1 cellular context compared by ENCODE assay signal in the genomic region with DNA sequence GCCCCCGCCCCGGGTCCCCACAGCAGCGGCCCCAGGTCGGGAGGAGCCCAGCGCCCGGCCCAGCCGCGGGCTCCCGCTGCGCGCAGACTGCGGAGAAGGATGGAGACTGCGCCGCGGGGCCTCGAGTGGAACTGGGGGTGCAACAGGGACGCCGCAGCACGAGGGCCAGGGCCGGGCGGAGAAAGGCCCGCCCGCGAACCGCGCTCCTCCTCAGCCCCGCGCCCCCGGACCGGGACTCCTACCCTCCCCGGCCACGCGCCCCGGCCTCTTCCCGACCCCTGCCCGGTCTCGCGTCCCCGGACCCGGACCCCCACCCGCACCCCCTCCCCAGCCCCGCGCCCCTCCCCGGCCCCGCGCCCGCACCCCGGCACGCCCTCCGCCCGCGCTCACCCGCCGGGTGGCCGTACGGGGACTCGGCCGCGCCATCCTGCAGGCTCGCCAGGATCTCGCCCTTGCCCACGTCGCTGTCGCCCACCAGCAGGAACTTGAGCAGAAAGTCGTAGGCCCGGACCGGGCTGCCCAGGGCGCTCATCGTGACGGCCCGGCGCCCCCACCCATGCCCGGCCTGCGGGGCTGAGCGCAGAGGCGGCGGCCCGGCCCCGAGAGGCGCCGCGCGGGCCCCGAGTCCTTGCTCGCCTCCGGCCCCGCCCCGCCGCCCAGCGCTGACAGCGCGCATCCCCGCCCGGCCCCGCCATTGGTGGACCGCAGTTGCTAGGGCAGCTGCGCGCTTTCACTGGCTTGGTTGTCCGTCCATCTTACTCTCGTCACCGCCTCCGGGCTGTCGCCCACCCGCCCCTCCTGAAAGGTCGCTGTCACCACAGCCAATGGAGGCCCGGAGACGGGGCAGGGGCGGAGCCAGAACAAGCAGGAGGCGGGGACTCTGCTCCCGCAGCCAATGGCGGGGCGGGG.
TF ChIP-seq lines count a peak whose summit lies in the region.

A gene with protein sequence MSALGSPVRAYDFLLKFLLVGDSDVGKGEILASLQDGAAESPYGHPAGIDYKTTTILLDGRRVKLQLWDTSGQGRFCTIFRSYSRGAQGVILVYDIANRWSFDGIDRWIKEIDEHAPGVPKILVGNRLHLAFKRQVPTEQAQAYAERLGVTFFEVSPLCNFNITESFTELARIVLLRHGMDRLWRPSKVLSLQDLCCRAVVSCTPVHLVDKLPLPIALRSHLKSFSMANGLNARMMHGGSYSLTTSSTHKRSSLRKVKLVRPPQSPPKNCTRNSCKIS (minus strand): TSS at position 634 of the 909 bp plus-strand sequence. CDS start 102 bp downstream, at position 532.

TF ChIP-seq in K562, 482 proteins besides CTCF, POLR2A, EP300 and RAD21 (continued from another document and continues in another):
- TF ChIP-seq, protein P1, sequence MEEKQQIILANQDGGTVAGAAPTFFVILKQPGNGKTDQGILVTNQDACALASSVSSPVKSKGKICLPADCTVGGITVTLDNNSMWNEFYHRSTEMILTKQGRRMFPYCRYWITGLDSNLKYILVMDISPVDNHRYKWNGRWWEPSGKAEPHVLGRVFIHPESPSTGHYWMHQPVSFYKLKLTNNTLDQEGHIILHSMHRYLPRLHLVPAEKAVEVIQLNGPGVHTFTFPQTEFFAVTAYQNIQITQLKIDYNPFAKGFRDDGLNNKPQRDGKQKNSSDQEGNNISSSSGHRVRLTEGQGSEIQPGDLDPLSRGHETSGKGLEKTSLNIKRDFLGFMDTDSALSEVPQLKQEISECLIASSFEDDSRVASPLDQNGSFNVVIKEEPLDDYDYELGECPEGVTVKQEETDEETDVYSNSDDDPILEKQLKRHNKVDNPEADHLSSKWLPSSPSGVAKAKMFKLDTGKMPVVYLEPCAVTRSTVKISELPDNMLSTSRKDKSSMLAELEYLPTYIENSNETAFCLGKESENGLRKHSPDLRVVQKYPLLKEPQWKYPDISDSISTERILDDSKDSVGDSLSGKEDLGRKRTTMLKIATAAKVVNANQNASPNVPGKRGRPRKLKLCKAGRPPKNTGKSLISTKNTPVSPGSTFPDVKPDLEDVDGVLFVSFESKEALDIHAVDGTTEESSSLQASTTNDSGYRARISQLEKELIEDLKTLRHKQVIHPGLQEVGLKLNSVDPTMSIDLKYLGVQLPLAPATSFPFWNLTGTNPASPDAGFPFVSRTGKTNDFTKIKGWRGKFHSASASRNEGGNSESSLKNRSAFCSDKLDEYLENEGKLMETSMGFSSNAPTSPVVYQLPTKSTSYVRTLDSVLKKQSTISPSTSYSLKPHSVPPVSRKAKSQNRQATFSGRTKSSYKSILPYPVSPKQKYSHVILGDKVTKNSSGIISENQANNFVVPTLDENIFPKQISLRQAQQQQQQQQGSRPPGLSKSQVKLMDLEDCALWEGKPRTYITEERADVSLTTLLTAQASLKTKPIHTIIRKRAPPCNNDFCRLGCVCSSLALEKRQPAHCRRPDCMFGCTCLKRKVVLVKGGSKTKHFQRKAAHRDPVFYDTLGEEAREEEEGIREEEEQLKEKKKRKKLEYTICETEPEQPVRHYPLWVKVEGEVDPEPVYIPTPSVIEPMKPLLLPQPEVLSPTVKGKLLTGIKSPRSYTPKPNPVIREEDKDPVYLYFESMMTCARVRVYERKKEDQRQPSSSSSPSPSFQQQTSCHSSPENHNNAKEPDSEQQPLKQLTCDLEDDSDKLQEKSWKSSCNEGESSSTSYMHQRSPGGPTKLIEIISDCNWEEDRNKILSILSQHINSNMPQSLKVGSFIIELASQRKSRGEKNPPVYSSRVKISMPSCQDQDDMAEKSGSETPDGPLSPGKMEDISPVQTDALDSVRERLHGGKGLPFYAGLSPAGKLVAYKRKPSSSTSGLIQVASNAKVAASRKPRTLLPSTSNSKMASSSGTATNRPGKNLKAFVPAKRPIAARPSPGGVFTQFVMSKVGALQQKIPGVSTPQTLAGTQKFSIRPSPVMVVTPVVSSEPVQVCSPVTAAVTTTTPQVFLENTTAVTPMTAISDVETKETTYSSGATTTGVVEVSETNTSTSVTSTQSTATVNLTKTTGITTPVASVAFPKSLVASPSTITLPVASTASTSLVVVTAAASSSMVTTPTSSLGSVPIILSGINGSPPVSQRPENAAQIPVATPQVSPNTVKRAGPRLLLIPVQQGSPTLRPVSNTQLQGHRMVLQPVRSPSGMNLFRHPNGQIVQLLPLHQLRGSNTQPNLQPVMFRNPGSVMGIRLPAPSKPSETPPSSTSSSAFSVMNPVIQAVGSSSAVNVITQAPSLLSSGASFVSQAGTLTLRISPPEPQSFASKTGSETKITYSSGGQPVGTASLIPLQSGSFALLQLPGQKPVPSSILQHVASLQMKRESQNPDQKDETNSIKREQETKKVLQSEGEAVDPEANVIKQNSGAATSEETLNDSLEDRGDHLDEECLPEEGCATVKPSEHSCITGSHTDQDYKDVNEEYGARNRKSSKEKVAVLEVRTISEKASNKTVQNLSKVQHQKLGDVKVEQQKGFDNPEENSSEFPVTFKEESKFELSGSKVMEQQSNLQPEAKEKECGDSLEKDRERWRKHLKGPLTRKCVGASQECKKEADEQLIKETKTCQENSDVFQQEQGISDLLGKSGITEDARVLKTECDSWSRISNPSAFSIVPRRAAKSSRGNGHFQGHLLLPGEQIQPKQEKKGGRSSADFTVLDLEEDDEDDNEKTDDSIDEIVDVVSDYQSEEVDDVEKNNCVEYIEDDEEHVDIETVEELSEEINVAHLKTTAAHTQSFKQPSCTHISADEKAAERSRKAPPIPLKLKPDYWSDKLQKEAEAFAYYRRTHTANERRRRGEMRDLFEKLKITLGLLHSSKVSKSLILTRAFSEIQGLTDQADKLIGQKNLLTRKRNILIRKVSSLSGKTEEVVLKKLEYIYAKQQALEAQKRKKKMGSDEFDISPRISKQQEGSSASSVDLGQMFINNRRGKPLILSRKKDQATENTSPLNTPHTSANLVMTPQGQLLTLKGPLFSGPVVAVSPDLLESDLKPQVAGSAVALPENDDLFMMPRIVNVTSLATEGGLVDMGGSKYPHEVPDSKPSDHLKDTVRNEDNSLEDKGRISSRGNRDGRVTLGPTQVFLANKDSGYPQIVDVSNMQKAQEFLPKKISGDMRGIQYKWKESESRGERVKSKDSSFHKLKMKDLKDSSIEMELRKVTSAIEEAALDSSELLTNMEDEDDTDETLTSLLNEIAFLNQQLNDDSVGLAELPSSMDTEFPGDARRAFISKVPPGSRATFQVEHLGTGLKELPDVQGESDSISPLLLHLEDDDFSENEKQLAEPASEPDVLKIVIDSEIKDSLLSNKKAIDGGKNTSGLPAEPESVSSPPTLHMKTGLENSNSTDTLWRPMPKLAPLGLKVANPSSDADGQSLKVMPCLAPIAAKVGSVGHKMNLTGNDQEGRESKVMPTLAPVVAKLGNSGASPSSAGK (IDR thresholded peaks at IDR 0.05), result peak; percentile 45; the same call in 1 of the 2 replicates
- TF ChIP-seq TAF1 (IDR thresholded peaks at IDR 0.05; ENCODE audit: control insufficient read depth, extremely low read depth, insufficient read depth, low read length, severe bottlenecking) (no peak), EGR1 (conservative IDR thresholded peaks at IDR 0.05) (peak; percentile 48; the same call in 1 of the 2 replicates), KDM2B (CRISPR knock-in tag; IDR thresholded peaks at IDR 0.05) (peak; percentile 91; the same call in 1 of the 2 replicates), HMGN3 (IDR thresholded peaks at IDR 0.05; ENCODE audit: borderline replicate concordance, extremely low read depth, insufficient read length, low read depth, low read length) (peak; percentile 47), ILF3 (IDR thresholded peaks at IDR 0.05; ENCODE audit: borderline replicate concordance) (no peak), SIN3A (IDR thresholded peaks at IDR 0.05; ENCODE audit: borderline replicate concordance in 2 of 2, control insufficient read depth in 1 of 2, low read depth in 2 of 2, low read length in 2 of 2) (peak in 1 of 2 experiments; percentile 26; a peak in 1 of 4 replicates), CHD2 (IDR thresholded peaks at IDR 0.05; ENCODE audit: low read depth, low read length) (peak; percentile 83), ATF7 (IDR thresholded peaks at IDR 0.05) (peak; percentile 32; the same call in 1 of the 2 replicates), CREM (IDR thresholded peaks at IDR 0.05; ENCODE audit: low read depth) (peak; percentile 88), MBD2 (IDR thresholded peaks at IDR 0.05; ENCODE audit: borderline replicate concordance, low read depth) (peak; percentile 94), CCNT2 (IDR thresholded peaks at IDR 0.05; ENCODE audit: borderline replicate concordance, extremely low read depth, insufficient read length, low read depth, low read length) (peak; percentile 28), RHOXF2B (CRISPR knock-in tag; conservative IDR thresholded peaks at IDR 0.05) (no peak), TRIM28 (IDR thresholded peaks at IDR 0.05) (no peak), KDM5B (IDR thresholded peaks at IDR 0.05; ENCODE audit: insufficient replicate concordance, low read depth, low read length) (peak; percentile 48), NEUROD1 (IDR thresholded peaks at IDR 0.05; ENCODE audit: borderline replicate concordance, low read depth, low read length, partially characterized antibody) (peak; percentile 96), RBM25 (IDR thresholded peaks at IDR 0.05; ENCODE audit: low read depth, low read length, severe bottlenecking) (peak; percentile 97), MXI1 (IDR thresholded peaks at IDR 0.05; ENCODE audit: low read depth, low read length) (peak; percentile 50; the same call in 1 of the 2 replicates), FOS (IDR thresholded peaks at IDR 0.05; ENCODE audit: extremely low read depth, insufficient read length) (peak; percentile 92), ZNF699 (CRISPR knock-in tag; IDR thresholded peaks at IDR 0.05; ENCODE audit: insufficient replicate concordance) (no peak), ZNF561 (CRISPR knock-in tag; conservative IDR thresholded peaks at IDR 0.05) (no peak), ZNF717 (CRISPR knock-in tag; IDR thresholded peaks at IDR 0.05) (no peak), SMAD4 (CRISPR knock-in tag; conservative IDR thresholded peaks at IDR 0.05) (no peak), ZNF830 (CRISPR knock-in tag; IDR thresholded peaks at IDR 0.05) (no peak)
- TF ChIP-seq, protein P2, sequence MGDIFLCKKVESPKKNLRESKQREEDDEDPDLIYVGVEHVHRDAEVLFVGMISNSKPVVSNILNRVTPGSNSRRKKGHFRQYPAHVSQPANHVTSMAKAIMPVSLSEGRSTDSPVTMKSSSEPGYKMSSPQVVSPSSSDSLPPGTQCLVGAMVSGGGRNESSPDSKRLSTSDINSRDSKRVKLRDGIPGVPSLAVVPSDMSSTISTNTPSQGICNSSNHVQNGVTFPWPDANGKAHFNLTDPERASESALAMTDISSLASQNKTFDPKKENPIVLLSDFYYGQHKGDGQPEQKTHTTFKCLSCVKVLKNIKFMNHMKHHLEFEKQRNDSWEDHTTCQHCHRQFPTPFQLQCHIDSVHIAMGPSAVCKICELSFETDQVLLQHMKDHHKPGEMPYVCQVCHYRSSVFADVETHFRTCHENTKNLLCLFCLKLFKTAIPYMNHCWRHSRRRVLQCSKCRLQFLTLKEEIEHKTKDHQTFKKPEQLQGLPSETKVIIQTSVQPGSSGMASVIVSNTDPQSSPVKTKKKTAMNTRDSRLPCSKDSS (IDR thresholded peaks at IDR 0.05; ENCODE audit: low read depth, partially characterized antibody), result no peak
- TF ChIP-seq, protein P3, sequence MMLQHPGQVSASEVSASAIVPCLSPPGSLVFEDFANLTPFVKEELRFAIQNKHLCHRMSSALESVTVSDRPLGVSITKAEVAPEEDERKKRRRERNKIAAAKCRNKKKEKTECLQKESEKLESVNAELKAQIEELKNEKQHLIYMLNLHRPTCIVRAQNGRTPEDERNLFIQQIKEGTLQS (IDR thresholded peaks at IDR 0.05), result no peak
- TF ChIP-seq, protein P3 (CRISPR knock-in tag; conservative IDR thresholded peaks at IDR 0.05), result no peak
- TF ChIP-seq, protein P4, sequence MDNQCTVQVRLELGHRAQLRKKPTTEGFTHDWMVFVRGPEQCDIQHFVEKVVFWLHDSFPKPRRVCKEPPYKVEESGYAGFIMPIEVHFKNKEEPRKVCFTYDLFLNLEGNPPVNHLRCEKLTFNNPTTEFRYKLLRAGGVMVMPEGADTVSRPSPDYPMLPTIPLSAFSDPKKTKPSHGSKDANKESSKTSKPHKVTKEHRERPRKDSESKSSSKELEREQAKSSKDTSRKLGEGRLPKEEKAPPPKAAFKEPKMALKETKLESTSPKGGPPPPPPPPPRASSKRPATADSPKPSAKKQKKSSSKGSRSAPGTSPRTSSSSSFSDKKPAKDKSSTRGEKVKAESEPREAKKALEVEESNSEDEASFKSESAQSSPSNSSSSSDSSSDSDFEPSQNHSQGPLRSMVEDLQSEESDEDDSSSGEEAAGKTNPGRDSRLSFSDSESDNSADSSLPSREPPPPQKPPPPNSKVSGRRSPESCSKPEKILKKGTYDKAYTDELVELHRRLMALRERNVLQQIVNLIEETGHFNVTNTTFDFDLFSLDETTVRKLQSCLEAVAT (IDR thresholded peaks at IDR 0.05), result no peak
- TF ChIP-seq, protein P5, sequence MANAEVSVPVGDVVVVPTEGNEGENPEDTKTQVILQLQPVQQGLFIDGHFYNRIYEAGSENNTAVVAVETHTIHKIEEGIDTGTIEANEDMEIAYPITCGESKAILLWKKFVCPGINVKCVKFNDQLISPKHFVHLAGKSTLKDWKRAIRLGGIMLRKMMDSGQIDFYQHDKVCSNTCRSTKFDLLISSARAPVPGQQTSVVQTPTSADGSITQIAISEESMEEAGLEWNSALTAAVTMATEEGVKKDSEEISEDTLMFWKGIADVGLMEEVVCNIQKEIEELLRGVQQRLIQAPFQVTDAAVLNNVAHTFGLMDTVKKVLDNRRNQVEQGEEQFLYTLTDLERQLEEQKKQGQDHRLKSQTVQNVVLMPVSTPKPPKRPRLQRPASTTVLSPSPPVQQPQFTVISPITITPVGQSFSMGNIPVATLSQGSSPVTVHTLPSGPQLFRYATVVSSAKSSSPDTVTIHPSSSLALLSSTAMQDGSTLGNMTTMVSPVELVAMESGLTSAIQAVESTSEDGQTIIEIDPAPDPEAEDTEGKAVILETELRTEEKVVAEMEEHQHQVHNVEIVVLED (CRISPR knock-in tag; IDR thresholded peaks at IDR 0.05), result 0 out of 2 replicates have a peak, but pooled peaks have one; percentile 17
- TF ChIP-seq, protein P6, sequence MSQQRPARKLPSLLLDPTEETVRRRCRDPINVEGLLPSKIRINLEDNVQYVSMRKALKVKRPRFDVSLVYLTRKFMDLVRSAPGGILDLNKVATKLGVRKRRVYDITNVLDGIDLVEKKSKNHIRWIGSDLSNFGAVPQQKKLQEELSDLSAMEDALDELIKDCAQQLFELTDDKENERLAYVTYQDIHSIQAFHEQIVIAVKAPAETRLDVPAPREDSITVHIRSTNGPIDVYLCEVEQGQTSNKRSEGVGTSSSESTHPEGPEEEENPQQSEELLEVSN (IDR thresholded peaks at IDR 0.05; ENCODE audit: borderline replicate concordance in 1 of 2, extremely low read depth in 1 of 2, insufficient read depth in 1 of 2, insufficient read length in 1 of 2, low read depth in 1 of 2, low read length in 1 of 2, poor library complexity in 1 of 2, severe bottlenecking in 1 of 2), result peak; percentile 69 to 89
- TF ChIP-seq, protein P7, sequence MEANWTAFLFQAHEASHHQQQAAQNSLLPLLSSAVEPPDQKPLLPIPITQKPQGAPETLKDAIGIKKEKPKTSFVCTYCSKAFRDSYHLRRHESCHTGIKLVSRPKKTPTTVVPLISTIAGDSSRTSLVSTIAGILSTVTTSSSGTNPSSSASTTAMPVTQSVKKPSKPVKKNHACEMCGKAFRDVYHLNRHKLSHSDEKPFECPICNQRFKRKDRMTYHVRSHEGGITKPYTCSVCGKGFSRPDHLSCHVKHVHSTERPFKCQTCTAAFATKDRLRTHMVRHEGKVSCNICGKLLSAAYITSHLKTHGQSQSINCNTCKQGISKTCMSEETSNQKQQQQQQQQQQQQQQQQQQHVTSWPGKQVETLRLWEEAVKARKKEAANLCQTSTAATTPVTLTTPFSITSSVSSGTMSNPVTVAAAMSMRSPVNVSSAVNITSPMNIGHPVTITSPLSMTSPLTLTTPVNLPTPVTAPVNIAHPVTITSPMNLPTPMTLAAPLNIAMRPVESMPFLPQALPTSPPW (CRISPR knock-in tag; IDR thresholded peaks at IDR 0.05), result peak; percentile 98
